Comparison of ENCODE assay signal across 8 cellular contexts in genomic region chr7:112422842-112423496, GRCh38. TPM values are rescaled to one million over a fixed set of nuclear protein-coding genes. Genes with fewer than 3 reads are reported as not detected.
DNase-seq lines count a peak whose midpoint lies in the region; ATAC-seq, FAIRE-seq and TF ChIP-seq lines count a peak whose summit lies in the region.

No MANE protein-coding gene starts in this region.

- FAIRE-seq in A549 (lab: Jason Lieb, UNC) (no peak), urothelium cell line (lab: Jason Lieb, UNC) (no peak)

- H3K9me3 ChIP-seq in A549 (no peaks in the 10 kb centered on the region), HUES64 (ENCODE audit: insufficient read depth, low read depth, low read length) (no peaks in the 10 kb centered on the region), SU-DHL-6 (ENCODE audit: insufficient read depth, low read length) (no peaks in the 10 kb centered on the region)

- TF ChIP-seq POLR2A in A549 (IDR thresholded peaks at IDR 0.05; ENCODE audit: low read length), result no peak

- no peak for TF ChIP-seq RAD21 in A549 (conservative IDR thresholded peaks at IDR 0.05 in 1 of 2, IDR thresholded peaks at IDR 0.05 in 1 of 2)

- H3K4me1 ChIP-seq in A549 (peaks cover 36% of the 10 kb centered on the region), HUES64 (ENCODE audit: insufficient read depth, low read length) (peaks cover 40% of the 10 kb centered on the region)

- peak overlapping the region; percentile 49 for H3K4me2 ChIP-seq in A549
- H3K4me2 ChIP-seq in SU-DHL-6 (ENCODE audit: low read depth, low read length, poor library complexity, severe bottlenecking), result peak overlapping the region; percentile 40

- TF ChIP-seq CTCF in A549 (IDR thresholded peaks at IDR 0.05) (no peak), SU-DHL-6 (IDR thresholded peaks at IDR 0.05; ENCODE audit: insufficient read depth, low read length, poor library complexity, severe bottlenecking) (no peak)

- H3K36me3 ChIP-seq in HUES64 (ENCODE audit: insufficient read depth, low read length) (no peaks in the 10 kb centered on the region), SU-DHL-6 (ENCODE audit: low read length) (no peaks in the 10 kb centered on the region)

- H3K27me3 ChIP-seq in HUES64 (ENCODE audit: insufficient read depth, low read length) (no peaks in the 10 kb centered on the region), SU-DHL-6 (ENCODE audit: low read length) (no peaks in the 10 kb centered on the region)

- H3K9ac ChIP-seq in HUES64 (ENCODE audit: low read depth, low read length), result peak overlapping the region; percentile 0; the same call in 1 of the 2 replicates
- no peak overlapping the region; the same call in 1 of the 2 replicates for H3K9ac ChIP-seq in SU-DHL-6 (ENCODE audit: low read length)

- TF ChIP-seq EP300 in A549 (IDR thresholded peaks at IDR 0.05), result no peak

- no peaks in the 10 kb centered on the region for H3K9me2 ChIP-seq in SU-DHL-6 (replicated peaks; ENCODE audit: insufficient read depth, low read length)

- H4K20me1 ChIP-seq in SU-DHL-6 (ENCODE audit: low read depth, low read length), result no peaks in the 10 kb centered on the region

- WGBS in A549 (ENCODE audit: missing lambda C conversion rate), result 57% methylated on average over 6 of the region's 6 CpGs
- 64% methylated on average over 6 of the region's 6 CpGs for WGBS in HUES64

- CTCF ChIA-PET in A549 (lab: Yijun Ruan, JAX), result interaction anchor here (0.7 to 1.5 kb wide), 3 partner anchors 10 to 663 kb away, joined by 3 to 4 read pairs (median 4); no protein-coding TSS in a partner anchor

- peaks cover 8% of the 10 kb centered on the region; the same call in 1 of the 2 replicates for H3F3A ChIP-seq in SU-DHL-6 (ENCODE audit: insufficient read depth)

- peak; percentile 82 to 90 for ATAC-seq in A549

- H3K79me2 ChIP-seq in SU-DHL-6 (ENCODE audit: insufficient read depth, low read length), result no peaks in the 10 kb centered on the region

- H3K4me3 ChIP-seq in A549, result no peak overlapping the region
- peak overlapping the region; percentile 2; the same call in 1 of the 2 replicates for H3K4me3 ChIP-seq in HUES64 (ENCODE audit: low read length)
- H3K4me3 ChIP-seq in SU-DHL-6 (ENCODE audit: insufficient read depth, low read length, poor library complexity, severe bottlenecking), result no peak overlapping the region

- POLR2A ChIA-PET in A549 (lab: Yijun Ruan, JAX), result interaction anchor here (1.5 kb wide), 1 partner anchor 28 kb away, joined by 11 read pairs; the partner anchor contains the start of gene IFRD1

- peak overlapping the region; percentile 36 for H2AFZ ChIP-seq in SU-DHL-6 (ENCODE audit: low read depth, low read length, severe bottlenecking)

- DNase-seq in A549 (ENCODE audit: low read depth in 1 of 2, low spot score in 1 of 2), result peak; percentile 59 to 90
- peak; percentile 72 for DNase-seq in G401 (ENCODE audit: low spot score)
- DNase-seq in epithelial cell of prostate (ENCODE audit: low read depth, low spot score), result peak; percentile 69
- DNase-seq in myocyte (ENCODE audit: low read depth), result peak; percentile 90
- DNase-seq in urothelium cell line (ENCODE audit: low spot score), result peak; percentile 74
- no peak for DNase-seq in T-helper 9 cell

- H3K27ac ChIP-seq in A549 (peak overlapping the region; percentile 65 to 77), HUES64 (ENCODE audit: low read depth, low read length) (peak overlapping the region; percentile 46), SU-DHL-6 (ENCODE audit: low read depth, low read length) (peak overlapping the region; percentile 44; the same call in 1 of the 2 replicates), epithelial cell of prostate (peak overlapping the region; percentile 79)

- in situ Hi-C loops in G401 (cut with HindIII; ENCODE audit: low sequenced_read_pairs), result no loop called here

TF ChIP-seq in A549, 52 proteins besides CTCF, POLR2A, EP300 and RAD21:
- TF ChIP-seq RCOR1 (IDR thresholded peaks at IDR 0.05; ENCODE audit: low read depth, low read length), result no peak
- no peak for TF ChIP-seq TP53 (CRISPR knock-in tag; IDR thresholded peaks at IDR 0.05)
- no peak; the same call in 1 of the 2 replicates for TF ChIP-seq FOXS1 (CRISPR knock-in tag; IDR thresholded peaks at IDR 0.05)
- TF ChIP-seq GATA3 (IDR thresholded peaks at IDR 0.05; ENCODE audit: borderline replicate concordance), result no peak
- no peak for TF ChIP-seq HEYL (CRISPR knock-in tag; IDR thresholded peaks at IDR 0.05)
- peak; percentile 55 for TF ChIP-seq MAX (IDR thresholded peaks at IDR 0.05)
- no peak for TF ChIP-seq TFCP2L1 (CRISPR knock-in tag; IDR thresholded peaks at IDR 0.05)
- no peak for TF ChIP-seq FOSL2 (IDR thresholded peaks at IDR 0.05)
- peak; percentile 84 for TF ChIP-seq FOSL2 (CRISPR knock-in tag; IDR thresholded peaks at IDR 0.05)
- TF ChIP-seq CHD4 (IDR thresholded peaks at IDR 0.05; ENCODE audit: borderline replicate concordance), result no peak
- no peak for TF ChIP-seq MAZ (IDR thresholded peaks at IDR 0.05; ENCODE audit: borderline replicate concordance, low read depth, low read length)
- 0 out of 2 replicates have a peak, but pooled peaks have one; percentile 62 for TF ChIP-seq HOXB5 (CRISPR knock-in tag; IDR thresholded peaks at IDR 0.05)
- 0 out of 2 replicates have a peak, but pooled peaks have one; percentile 62 for TF ChIP-seq ZSCAN20 (CRISPR knock-in tag; IDR thresholded peaks at IDR 0.05)
- TF ChIP-seq PHF8 (IDR thresholded peaks at IDR 0.05; ENCODE audit: borderline replicate concordance, low read depth), result no peak
- no peak for TF ChIP-seq RFX5 (IDR thresholded peaks at IDR 0.05)
- peak; percentile 99 for TF ChIP-seq NFE2L2 (conservative IDR thresholded peaks at IDR 0.05; ENCODE audit: low read length)
- TF ChIP-seq HOXB13 (CRISPR knock-in tag; IDR thresholded peaks at IDR 0.05; ENCODE audit: low read depth), result no peak
- peak in 1 of 2 experiments; percentile 38; a peak in 1 of 5 replicates for TF ChIP-seq JUN (IDR thresholded peaks at IDR 0.05)
- 0 out of 2 replicates have a peak, but pooled peaks have one; percentile 33 for TF ChIP-seq EHF (CRISPR knock-in tag; IDR thresholded peaks at IDR 0.05)
- no peak for TF ChIP-seq CHD2 (IDR thresholded peaks at IDR 0.05; ENCODE audit: low read length, partially characterized antibody)
- no peak for TF ChIP-seq SREBF2 (IDR thresholded peaks at IDR 0.05)
- TF ChIP-seq SMC3 (IDR thresholded peaks at IDR 0.05), result no peak
- no peak for TF ChIP-seq NPAS2 (CRISPR knock-in tag; IDR thresholded peaks at IDR 0.05; ENCODE audit: borderline replicate concordance)
- peak; percentile 99 for TF ChIP-seq MAFK (IDR thresholded peaks at IDR 0.05; ENCODE audit: partially characterized antibody)
- no peak for TF ChIP-seq FOSB (CRISPR knock-in tag; IDR thresholded peaks at IDR 0.05)

RNA-seq across cellular contexts. Expression of gene IFRD1, which starts 27.3 kb away (rescaled TPM):
- polyA plus RNA-seq in A549 (2011; rRNA removed) (95.1 and 129 TPM in 2 replicates), A549 (2017; fragmentation: RNase III; extraction: RNeasy Plus Mini Kit Qiagen cat#74134 plus additional on column Dnase treatment) (38.8 to 42.7 TPM (median 40.2 TPM) in 3 replicates)
- polyA plus RNA-seq in A549 (2012; cell fraction: cytosol; rRNA removed), result 29.7 and 34.1 TPM in 2 replicates
- 35.2 and 36.9 TPM in 2 replicates for polyA plus RNA-seq in A549 (2012; cell fraction: nucleus; rRNA removed)
- 26.4 and 30.7 TPM in 2 replicates for polyA minus RNA-seq in A549 (2011; rRNA and poly(A)+ RNA removed)
- 24.1 and 26.3 TPM in 2 replicates for total RNA-seq in G401 (2014; rRNA removed; shearing (Covaris generic))
- polyA plus RNA-seq in HUES64 (2013, experiment 1 of 2), result 37.6 TPM
- polyA plus RNA-seq in HUES64 (2013, experiment 2 of 2), result 32.6 TPM
- 64.9 and 90.7 TPM in 2 replicates for total RNA-seq in myocyte
- polyA plus RNA-seq in myocyte (2012), result 56.8 TPM

RNA-seq across cellular contexts. Expression of gene LSMEM1, which starts 57.8 kb away (rescaled TPM):
- polyA plus RNA-seq in A549 (2011; rRNA removed) (1.3 and 1.7 TPM in 2 replicates), A549 (2017; fragmentation: RNase III; extraction: RNeasy Plus Mini Kit Qiagen cat#74134 plus additional on column Dnase treatment) (0.97 to 1.7 TPM (median 1.1 TPM) in 3 replicates)
- 0.13 TPM in 2 replicates for polyA plus RNA-seq in A549 (2012; cell fraction: cytosol; rRNA removed)
- 0.28 and 1.0 TPM in 2 replicates for polyA plus RNA-seq in A549 (2012; cell fraction: nucleus; rRNA removed)
- 0.29 and 0.58 TPM in 2 replicates for polyA minus RNA-seq in A549 (2011; rRNA and poly(A)+ RNA removed)
- not detected in 2 replicates for total RNA-seq in G401 (2014; rRNA removed; shearing (Covaris generic))
- polyA plus RNA-seq in HUES64 (2013, experiment 1 of 2), result 0.60 TPM
- 0.32 TPM for polyA plus RNA-seq in HUES64 (2013, experiment 2 of 2)
- total RNA-seq in myocyte, result 0.26 and 1.4 TPM in 2 replicates
- polyA plus RNA-seq in myocyte (2012), result 0.91 TPM
